In the genomic region with DNA sequence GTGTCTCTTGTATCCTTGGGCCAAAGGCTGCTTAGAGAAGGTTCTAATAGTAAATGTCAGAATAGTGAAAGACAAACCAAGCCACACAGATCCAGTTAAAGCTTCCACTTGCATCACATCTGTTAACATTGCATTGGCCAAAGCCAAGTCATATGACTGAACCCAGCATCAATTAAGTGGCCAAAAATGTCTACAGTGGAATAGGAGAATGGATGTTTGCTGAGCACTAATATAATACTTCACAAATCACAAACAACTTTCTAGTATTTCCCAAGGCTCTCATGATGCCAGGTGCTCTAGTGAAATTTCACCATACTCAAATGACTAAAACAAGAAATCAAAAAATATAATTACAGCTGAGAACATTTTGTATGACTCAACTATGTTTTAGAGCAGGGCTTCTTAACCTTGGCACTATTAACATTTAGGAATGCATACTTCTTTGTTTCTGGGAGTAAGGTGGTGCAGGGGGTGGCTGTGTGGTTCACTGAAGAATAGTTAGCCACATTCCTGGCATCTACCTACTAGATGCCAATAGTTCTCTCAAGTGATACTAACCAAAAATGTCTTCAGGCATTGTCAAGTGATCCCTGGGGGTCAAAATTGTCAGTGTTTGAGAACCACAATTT, we compare ENCODE assay signal across 15 cellular contexts.
DNase-seq lines count a peak whose midpoint lies in the region; ATAC-seq and TF ChIP-seq lines count a peak whose summit lies in the region.
"Had no signal": no experiment of that assay in that cellular context is flagged by ENCODE, and none has a peak within 500 bp of the region (broad histone marks: within the 10 kb centered on the region; RNA-seq: fewer than 3 reads in every experiment).

No MANE protein-coding gene starts in this region.

- no peaks in the 10 kb centered on the region for H3K4me1 ChIP-seq in lower lobe of right lung
- no peaks in the 10 kb centered on the region for H3K4me1 ChIP-seq in upper lobe of right lung

- ATAC-seq in lower lobe of right lung = peak; percentile 73 to 86
- ATAC-seq in upper lobe of right lung = peak; percentile 85
- no peak for ATAC-seq in HG03095 (IDR thresholded peaks at IDR 0.05; ENCODE audit: unreplicated experiment)
- ATAC-seq in HG03039 (IDR thresholded peaks at IDR 0.05; ENCODE audit: unreplicated experiment) = no peak
- ATAC-seq: CD8-positive, alpha-beta T cell had no signal

- intact Hi-C loops in lower lobe of right lung (cut with DNase I) = no loop called here
- intact Hi-C loops in upper lobe of right lung (cut with DNase I) = no loop called here

- H3K4me3 ChIP-seq in lower lobe of right lung = no peak overlapping the region
- H3K4me3 ChIP-seq in upper lobe of right lung = no peak overlapping the region

- DNase-seq in NCI-H2029 treated with DMSO at 0.1 percent for 48 hours (lab: John Stamatoyannopoulos, UW) (peak; percentile 17), epithelial cell of prostate (ENCODE audit: low read depth, low spot score) (peak; percentile 2), lower lobe of right lung (no peak), upper lobe of right lung (no peak), NCI-H446 (lab: John Stamatoyannopoulos, UW) (no peak)
- DNase-seq: CD8-positive, alpha-beta T cell; COR-L47; DMS153; DMS79 treated with DMSO at 0.1 percent for 48 hours; EL; GOT3; H9 had no signal

- TF ChIP-seq CTCF in lower lobe of right lung (IDR thresholded peaks at IDR 0.05) = no peak
- no peak for TF ChIP-seq CTCF in upper lobe of right lung (IDR thresholded peaks at IDR 0.05)

- H3K27ac ChIP-seq in epithelial cell of prostate (no peak overlapping the region), lower lobe of right lung (no peak overlapping the region), upper lobe of right lung (no peak overlapping the region)
- H3K27ac ChIP-seq: HL-60 had no signal

- no peaks in the 10 kb centered on the region for H3K36me3 ChIP-seq in lower lobe of right lung
- no peaks in the 10 kb centered on the region for H3K36me3 ChIP-seq in upper lobe of right lung

- H3K27me3 ChIP-seq in lower lobe of right lung (ENCODE audit: low read depth) = no peaks in the 10 kb centered on the region
- H3K27me3 ChIP-seq in upper lobe of right lung = no peaks in the 10 kb centered on the region

- H3K9me3 ChIP-seq in lower lobe of right lung = no peaks in the 10 kb centered on the region
- H3K9me3 ChIP-seq in upper lobe of right lung = no peaks in the 10 kb centered on the region

Comparison
In these comparisons a context has a peak if more than half of its experiments do, and no peak if none do; other contexts are left out.
1. DNase-seq: peak in NCI-H2029 treated with DMSO at 0.1 percent for 48 hours (single experiment) and epithelial cell of prostate (single experiment); none in lower lobe of right lung (single experiment), upper lobe of right lung (single experiment) and NCI-H446 (0 of 2).
2. ATAC-seq: peak in lower lobe of right lung (2 of 2) and upper lobe of right lung (single experiment); none in HG03095 (single experiment) and HG03039 (single experiment).